In genomic region chr18:48663931-48664847, GRCh38 we compare ENCODE assay signal across 8 cellular contexts.
A peak's percentile ranks its signal among the peaks of the same experiment; 100 is the strongest.
DNase-seq lines count a peak whose midpoint lies in the region; ATAC-seq and TF ChIP-seq lines count a peak whose summit lies in the region.

No MANE protein-coding gene starts in this region.

- H3K27ac ChIP-seq in MM.1S (ENCODE audit: low read length) (no peak overlapping the region), colonic mucosa (no peak overlapping the region)

- H3K36me3 ChIP-seq in MM.1S (replicated peaks; ENCODE audit: insufficient read depth, low read length) (no peaks in the 10 kb centered on the region), colonic mucosa (no peaks in the 10 kb centered on the region)

- H4K20me1 ChIP-seq in MM.1S (ENCODE audit: insufficient read depth, low read length): no peaks in the 10 kb centered on the region

- intact Hi-C loops in colonic mucosa (cut with DNase I) (loop anchor here (1.0 kb wide), 1 partner anchor 188 kb away; no protein-coding TSS in a partner anchor), lower leg skin (cut with DNase I; ENCODE audit: low total_unique reads) (loop anchor here (5.0 kb wide), 1 partner anchor 187 kb away; no protein-coding TSS in a partner anchor)

- H3F3A ChIP-seq in MM.1S (ENCODE audit: insufficient read depth, low read length): no peaks in the 10 kb centered on the region

- DNase-seq in G401 (ENCODE audit: low spot score) (peak; percentile 74), MM.1S (peak; percentile 42), colonic mucosa (peak; percentile 80), lower leg skin (ENCODE audit: low spot score in 2 of 2) (peak; percentile 36 to 94)
- peak; percentile 29 to 49 for DNase-seq in activated CD4-positive, alpha-beta T cell treated with anti-CD3 and anti-CD28 coated beads for 24 hours (ENCODE audit: low read depth in 2 of 2)
- peak; percentile 22 to 59 (median 28) for DNase-seq in stimulated activated CD4-positive, alpha-beta T cell treated with anti-CD3 and anti-CD28 coated beads, TNF-alpha, amount 100 ng/mL, for 24 hours (ENCODE audit: low read depth in 3 of 3)

- H3K9ac ChIP-seq in MM.1S (ENCODE audit: low read length) (no peak overlapping the region), colonic mucosa (ENCODE audit: low read depth in 2 of 2, low read length in 2 of 2) (no peak overlapping the region)

- H3K9me2 ChIP-seq in MM.1S (replicated peaks; ENCODE audit: insufficient read depth, low read length): no peaks in the 10 kb centered on the region

- H3K4me1 ChIP-seq in MM.1S (ENCODE audit: low read length) (no peaks in the 10 kb centered on the region), colonic mucosa (no peaks in the 10 kb centered on the region)

- in situ Hi-C loops in G401 (cut with HindIII; ENCODE audit: low sequenced_read_pairs): no loop called here

- no peak overlapping the region for H3K4me2 ChIP-seq in MM.1S (ENCODE audit: low read depth, low read length)

- H3K9me3 ChIP-seq in MM.1S (replicated peaks; ENCODE audit: insufficient read depth, low read length): no peaks in the 10 kb centered on the region
- no peaks in the 10 kb centered on the region for H3K9me3 ChIP-seq in colonic mucosa

- H3K79me2 ChIP-seq in MM.1S (ENCODE audit: low read length): no peaks in the 10 kb centered on the region

- TF ChIP-seq CTCF in MM.1S (IDR thresholded peaks at IDR 0.05; ENCODE audit: low read length) (peak; percentile 83), colonic mucosa (IDR thresholded peaks at IDR 0.05) (peak; percentile 81), lower leg skin (IDR thresholded peaks at IDR 0.05) (peak in 1 of 3 donors; percentile 37)

- ATAC-seq in GM18511 (IDR thresholded peaks at IDR 0.05; ENCODE audit: unreplicated experiment) (no peak), GM21526 (IDR thresholded peaks at IDR 0.05; ENCODE audit: low FRiP score, unreplicated experiment) (no peak)

- no peak overlapping the region for H3K4me3 ChIP-seq in MM.1S (ENCODE audit: low read length)
- no peak overlapping the region for H3K4me3 ChIP-seq in colonic mucosa
- H3K4me3 ChIP-seq in lower leg skin (ENCODE audit: low read depth, poor library complexity, severe bottlenecking): no peak overlapping the region

- TF ChIP-seq POLR2A in lower leg skin (IDR thresholded peaks at IDR 0.05): no peak

- H2AFZ ChIP-seq in MM.1S (ENCODE audit: low read length): no peak overlapping the region

- 51 to 68% methylated on average over 16 to 29 of the region's 29 CpGs for WGBS in lower leg skin, 2 donors

- H3K27me3 ChIP-seq in MM.1S (replicated peaks; ENCODE audit: insufficient read depth, low read length) (no peaks in the 10 kb centered on the region), colonic mucosa (no peaks in the 10 kb centered on the region)

Comparison
In these comparisons a context has a peak if more than half of its experiments do, and no peak if none do; other contexts are left out.
1. DNase-seq: peak in every context shown above with its lines; median percentile 80 in colonic mucosa; 74 in G401; 65 in lower leg skin; 42 in MM.1S; 39 in activated CD4-positive, alpha-beta T cell treated with anti-CD3 and anti-CD28 coated beads for 24 hours; 28 in stimulated activated CD4-positive, alpha-beta T cell treated with anti-CD3 and anti-CD28 coated beads, TNF-alpha, amount 100 ng/mL, for 24 hours.